Comparison of ENCODE assay signal across 27 cellular contexts in the genomic region with DNA sequence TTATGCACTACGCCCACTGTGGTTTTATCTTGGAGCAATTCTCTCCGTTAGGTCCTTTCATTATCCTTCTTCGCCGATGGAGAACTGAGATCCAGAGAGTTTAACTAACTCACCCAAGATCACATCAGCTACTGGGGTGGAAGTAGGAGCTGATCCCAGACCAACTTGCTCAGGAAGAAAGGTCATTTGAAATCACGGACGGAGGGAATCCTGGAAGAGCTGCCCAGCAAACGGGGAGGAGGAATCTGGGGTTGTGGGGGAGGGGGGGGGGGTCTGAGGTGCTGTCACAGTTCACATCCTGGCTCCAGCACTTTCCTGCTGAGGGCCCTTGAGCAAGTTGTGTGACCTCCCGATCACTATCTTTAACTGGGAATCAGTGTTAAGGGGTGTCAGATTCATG.
"Had no signal": no experiment of that assay in that cellular context is flagged by ENCODE, and none has a peak within 500 bp of the region (broad histone marks: within the 10 kb centered on the region; RNA-seq: fewer than 3 reads in every experiment).

No MANE protein-coding gene starts in this region.

- H3K9me3 ChIP-seq: SJCRH30 had no signal

- H3K4me3 ChIP-seq: MG63, SK-N-MC had no signal

- DNase-seq: IMR-90; Karpas-422; KG1; MG63; NCI-H1092; NCI-H1105 treated with DMSO at 0.1 percent for 48 hours; NCI-H1436; NCI-H187; NCI-H2029; NCI-H2081 treated with DMSO at 0.1 percent for 48 hours; NCI-H2171; NCI-H226; NCI-H446; NCI-H510A; NCI-H524 treated with DMSO at 0.1 percent for 48 hours; NCI-H69; NCI-H774; NK-92 treated with Interleukin-12 subunit alpha and Interleukin-12 subunit beta, amount 100 ng/mL, for 24 hours; PC-3; SHP77 treated with DMSO at 0.1 percent for 48 hours; SJCRH30; SW 1271; T-cell had no signal

- FAIRE-seq: HepG2 had no signal

- H3K36me3 ChIP-seq: MG63, SJCRH30 had no signal

- ATAC-seq: HepG2, Panc1, PC-3, Right ventricle myocardium inferior, T-cell had no signal

- H3K27ac ChIP-seq: SJCRH30, SK-N-MC had no signal

- H3K27me3 ChIP-seq: SJCRH30 had no signal
